Comparison of ENCODE assay signal across 8 cellular contexts in genomic region chr2:99488999-99489757, GRCh38. TPM values are rescaled to one million over a fixed set of nuclear protein-coding genes. Genes with fewer than 3 reads are reported as not detected.
DNase-seq lines count a peak whose midpoint lies in the region; ATAC-seq, FAIRE-seq and TF ChIP-seq lines count a peak whose summit lies in the region.

No MANE protein-coding gene starts in this region.

- H3K4me1 ChIP-seq in BLaER1, result peaks cover 45% of the 10 kb centered on the region

- intact Hi-C loops in Right ventricle myocardium superior (cut with DNase I), result loop anchor here (2.0 kb wide), 1 partner anchor 152 kb away; the partner anchor contains the start of genes EIF5B and TXNDC9

- no peaks in the 10 kb centered on the region for H3K27me3 Mint-ChIP-seq in activated naive CD8-positive, alpha-beta T cell treated with anti-CD3 and anti-CD28 coated beads for 36 hours
- peaks cover 2% of the 10 kb centered on the region for H3K27me3 Mint-ChIP-seq in osteocyte (ENCODE audit: unreplicated experiment)

- no peaks in the 10 kb centered on the region for H3K9me3 Mint-ChIP-seq in activated naive CD8-positive, alpha-beta T cell treated with anti-CD3 and anti-CD28 coated beads for 36 hours
- H3K9me3 Mint-ChIP-seq in osteocyte (ENCODE audit: unreplicated experiment), result no peaks in the 10 kb centered on the region

- DNase-seq in GM19240 (ENCODE audit: insufficient read length, low spot score), result peak; percentile 48
- peak; percentile 68 for DNase-seq in RKO (ENCODE audit: low spot score)
- DNase-seq in activated naive CD8-positive, alpha-beta T cell treated with anti-CD3 and anti-CD28 coated beads for 36 hours, result peak; percentile 52
- DNase-seq in Right ventricle myocardium superior, result peak; percentile 86
- DNase-seq in osteocyte (ENCODE audit: extremely low spot score, unreplicated experiment), result peak; percentile 86
- peak; percentile 84 for DNase-seq in urothelium cell line (ENCODE audit: low spot score)

- H3K4me3 ChIP-seq in BLaER1, result peak overlapping the region; percentile 96

- peak overlapping the region; percentile 85 for H3K4me2 ChIP-seq in BLaER1

- H3K27me3 ChIP-seq in BLaER1, result no peaks in the 10 kb centered on the region

- peak overlapping the region; percentile 94 for H3K27ac ChIP-seq in BLaER1

- H3K4me1 Mint-ChIP-seq in activated naive CD8-positive, alpha-beta T cell treated with anti-CD3 and anti-CD28 coated beads for 36 hours, result peaks cover 43% of the 10 kb centered on the region
- peaks cover 25% of the 10 kb centered on the region for H3K4me1 Mint-ChIP-seq in osteocyte (ENCODE audit: unreplicated experiment)

- H3K36me3 Mint-ChIP-seq in activated naive CD8-positive, alpha-beta T cell treated with anti-CD3 and anti-CD28 coated beads for 36 hours, result peaks cover 23% of the 10 kb centered on the region
- no peaks in the 10 kb centered on the region for H3K36me3 Mint-ChIP-seq in osteocyte (ENCODE audit: unreplicated experiment)

- H3K27ac Mint-ChIP-seq in activated naive CD8-positive, alpha-beta T cell treated with anti-CD3 and anti-CD28 coated beads for 36 hours, result peak overlapping the region; percentile 95
- peak overlapping the region; percentile 94 for H3K27ac Mint-ChIP-seq in osteocyte (ENCODE audit: unreplicated experiment)

- peak overlapping the region; percentile 97 for H3K4me3 Mint-ChIP-seq in activated naive CD8-positive, alpha-beta T cell treated with anti-CD3 and anti-CD28 coated beads for 36 hours
- H3K4me3 Mint-ChIP-seq in osteocyte (ENCODE audit: unreplicated experiment), result peak overlapping the region; percentile 90

- no peaks in the 10 kb centered on the region for H3K36me3 ChIP-seq in BLaER1

- peaks cover 53% of the 10 kb centered on the region for H4K20me1 ChIP-seq in BLaER1

- H3K9me3 ChIP-seq in BLaER1, result no peaks in the 10 kb centered on the region

- FAIRE-seq in urothelium cell line (lab: Jason Lieb, UNC), result no peak

- no peak for TF ChIP-seq CTCF in osteocyte (IDR thresholded peaks at IDR 0.05)

- H3K9ac ChIP-seq in BLaER1, result peak overlapping the region; percentile 92

- peak; percentile 40 for ATAC-seq in HG03432 (IDR thresholded peaks at IDR 0.05; ENCODE audit: unreplicated experiment)
- peak; percentile 42 for ATAC-seq in Right ventricle myocardium superior (ENCODE audit: poor library complexity)

RNA-seq across cellular contexts. Expression of gene REV1, which starts 0.6 kb away (rescaled TPM):
- 10 to 100 TPM; 34.3 to 35.2 TPM for total RNA-seq in activated naive CD8-positive, alpha-beta T cell treated with anti-CD3 and anti-CD28 coated beads for 36 hours
- 59.2 TPM for total RNA-seq in Right ventricle myocardium superior
- total RNA-seq in osteocyte, result 32.5 and 33.0 TPM in 2 replicates

Comparison
In these comparisons a context has a peak if more than half of its experiments do, and no peak if none do; other contexts are left out.
1. Peak in every context shown above with its lines: DNase-seq, ATAC-seq, H3K4me3 ChIP-seq and H3K27ac ChIP-seq.